8 cellular contexts compared by ENCODE assay signal in genomic region chrX:54891573-54891972, GRCh38. TPM values are rescaled to one million over a fixed set of nuclear protein-coding genes. Genes with fewer than 3 reads are reported as not detected.
DNase-seq lines count a peak whose midpoint lies in the region; ATAC-seq and TF ChIP-seq lines count a peak whose summit lies in the region.

No MANE protein-coding gene starts in this region.

- ATAC-seq in GM19397 (IDR thresholded peaks at IDR 0.05; ENCODE audit: unreplicated experiment) = no peak

- no peaks in the 10 kb centered on the region for H3K9me3 Mint-ChIP-seq in activated CD4-positive, alpha-beta T cell treated with anti-CD3 and anti-CD28 coated beads, Interleukin-2, amount 10 ng/mL, durations not matched to agents 7 days and 5 days

- no peak overlapping the region for H3K27ac Mint-ChIP-seq in activated CD4-positive, alpha-beta T cell treated with anti-CD3 and anti-CD28 coated beads, Interleukin-2, amount 10 ng/mL, durations not matched to agents 7 days and 5 days

- CTCF ChIA-PET in activated CD4-positive, alpha-beta T cell treated with anti-CD3 and anti-CD28 coated beads, Interleukin-2, amount 10 ng/mL, durations not matched to agents 7 days and 5 days (lab: Charles Lee) = no interaction called here

- no peaks in the 10 kb centered on the region for H3K36me3 Mint-ChIP-seq in activated CD4-positive, alpha-beta T cell treated with anti-CD3 and anti-CD28 coated beads, Interleukin-2, amount 10 ng/mL, durations not matched to agents 7 days and 5 days (ENCODE audit: low read depth)

- POLR2A ChIA-PET in activated CD4-positive, alpha-beta T cell treated with anti-CD3 and anti-CD28 coated beads, Interleukin-2, amount 10 ng/mL, durations not matched to agents 7 days and 5 days (lab: Charles Lee) = no interaction called here

- TF ChIP-seq CTCF in foreskin fibroblast (IDR thresholded peaks at IDR 0.05; ENCODE audit: low read depth, low read length) = peak; percentile 53

- DNase-seq in AG08395 (ENCODE audit: low spot score) = peak; percentile 37
- DNase-seq in GF-D8 (lab: John Stamatoyannopoulos, UW) = peak; percentile 1
- DNase-seq in NCI-H1105 (lab: John Stamatoyannopoulos, UW) = peak; percentile 4
- DNase-seq in activated CD4-positive, alpha-beta T cell treated with anti-CD3 and anti-CD28 coated beads, Interleukin-2, amount 10 ng/mL, durations not matched to agents 7 days and 5 days = peak; percentile 49
- DNase-seq in foreskin fibroblast = peak; percentile 4 to 52
- peak; percentile 3 for DNase-seq in stimulated activated CD4-positive, alpha-beta T cell treated with anti-CD3 and anti-CD28 coated beads, Interleukin-12 subunit alpha, Interleukin-12 subunit beta, amount 100 ng/mL, for 4 hours
- DNase-seq in NCI-H1417 treated with DMSO at 0.1 percent for 48 hours (lab: John Stamatoyannopoulos, UW) = no peak

- H3K4me3 Mint-ChIP-seq in activated CD4-positive, alpha-beta T cell treated with anti-CD3 and anti-CD28 coated beads, Interleukin-2, amount 10 ng/mL, durations not matched to agents 7 days and 5 days = no peak overlapping the region

- no peaks in the 10 kb centered on the region for H3K4me1 Mint-ChIP-seq in activated CD4-positive, alpha-beta T cell treated with anti-CD3 and anti-CD28 coated beads, Interleukin-2, amount 10 ng/mL, durations not matched to agents 7 days and 5 days

- no peak overlapping the region for H3K4me3 ChIP-seq in foreskin fibroblast (ENCODE audit: low read depth in 1 of 2, low read length in 2 of 2)

- no peaks in the 10 kb centered on the region for H3K27me3 Mint-ChIP-seq in activated CD4-positive, alpha-beta T cell treated with anti-CD3 and anti-CD28 coated beads, Interleukin-2, amount 10 ng/mL, durations not matched to agents 7 days and 5 days

RNA-seq across cellular contexts. Expression of gene TRO, which starts 29.1 kb away (rescaled TPM):
- under 1 TPM; 0.54 to 0.74 TPM for total RNA-seq in activated CD4-positive, alpha-beta T cell treated with anti-CD3 and anti-CD28 coated beads, Interleukin-2, amount 10 ng/mL, durations not matched to agents 7 days and 5 days
